ENCODE assay signal across 7 cellular contexts in the genomic region with DNA sequence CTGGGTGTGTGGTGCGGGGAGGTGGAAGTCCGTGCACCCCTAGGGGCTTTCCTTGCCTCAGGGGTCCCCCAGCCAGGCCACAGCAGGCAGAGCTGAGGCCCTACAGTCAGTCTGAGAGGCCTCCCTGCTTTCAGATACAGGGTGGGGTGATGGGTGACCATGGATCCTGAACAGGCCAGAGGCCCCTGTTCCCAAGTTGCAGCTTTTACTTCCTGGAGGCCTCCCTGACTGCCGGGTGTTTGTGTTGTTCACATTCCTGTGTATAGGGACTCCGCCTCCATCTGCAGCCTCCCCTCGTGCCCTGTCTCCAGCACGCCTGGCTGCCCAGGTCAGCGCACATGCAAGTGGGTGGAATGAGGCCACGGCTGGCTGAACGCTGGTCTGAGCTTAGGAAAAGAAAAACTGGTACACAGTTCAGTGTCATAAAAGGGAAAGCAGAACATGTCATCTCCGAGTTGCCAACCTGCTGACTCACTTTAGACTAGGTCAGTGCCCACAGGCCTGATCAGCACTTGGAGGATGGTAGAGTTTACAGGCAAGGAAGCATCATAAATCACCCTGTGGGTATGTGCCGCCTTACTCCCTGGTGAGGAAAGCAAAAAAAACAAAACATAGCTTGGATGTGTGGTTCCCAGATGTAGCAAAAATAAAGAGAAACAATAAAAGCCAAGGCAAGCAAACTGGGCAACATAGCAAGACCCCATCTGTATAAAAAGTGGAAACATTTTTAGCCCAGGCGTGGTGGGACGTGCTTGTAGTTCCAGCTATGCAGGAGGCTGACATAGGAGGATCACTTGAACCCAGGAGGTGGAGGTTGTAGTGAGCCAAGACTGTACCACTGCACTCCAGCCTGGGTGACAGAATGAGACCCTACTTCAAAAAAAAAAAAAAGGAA. TPM values are rescaled to one million over a fixed set of nuclear protein-coding genes. Genes with fewer than 3 reads are reported as not detected.
DNase-seq lines count a peak whose midpoint lies in the region; ATAC-seq and TF ChIP-seq lines count a peak whose summit lies in the region.

No MANE protein-coding gene starts in this region.

- peak overlapping the region; percentile 85 for H3K27ac Mint-ChIP-seq in stimulated activated memory B cell treated with anti-CD40 and anti-IgM and Interleukin-4, amounts not matched to agents 10 μg/mL and 1 μg/mL and 100 μg/mL, for 72 hours

- H3K36me3 ChIP-seq in OCI-LY7 (ENCODE audit: insufficient read depth, low read length) = peaks cover 53% of the 10 kb centered on the region

- peaks cover 17% of the 10 kb centered on the region for H3K36me3 Mint-ChIP-seq in stimulated activated memory B cell treated with anti-CD40 and anti-IgM and Interleukin-4, amounts not matched to agents 10 μg/mL and 1 μg/mL and 100 μg/mL, for 72 hours
- peaks cover 9% of the 10 kb centered on the region for H3K36me3 Mint-ChIP-seq in activated T-cell treated with anti-CD3 and anti-CD28 coated beads, Interleukin-2, amount 50 U/mL, for 4 hours (ENCODE audit: insufficient read depth)

- peak overlapping the region; percentile 69 for H3K4me2 ChIP-seq in OCI-LY7 (ENCODE audit: low read length)

- CTCF ChIA-PET in OCI-LY7 (lab: Charles Lee; ENCODE audit: unreplicated experiment) = interaction anchor here (0.5 to 1.8 kb wide), 10 partner anchors 10 to 120 kb away, joined by 3 to 8 read pairs (median 4); partner anchors contain the start of gene PLA2G15

- H3K4me1 ChIP-seq in OCI-LY7 (ENCODE audit: insufficient read depth, low read length, poor library complexity, severe bottlenecking) = peaks cover 61% of the 10 kb centered on the region

- DNase-seq in OCI-LY7 (ENCODE audit: low spot score) (no peak), Right ventricle myocardium superior (peak; percentile 53)
- DNase-seq in stimulated activated naive CD4-positive, alpha-beta T cell (lab: John Stamatoyannopoulos, UW) = no peak
- no peak for DNase-seq in activated T-cell treated with anti-CD3 and anti-CD28 coated beads, Interleukin-2, amount 50 U/mL, for 4 hours

- no TSS peak for BruUV-seq in OCI-LY7 (replicated peaks; lab: Mats Ljungman, UMichigan)

- POLR2A ChIA-PET in OCI-LY7 (lab: Charles Lee) = interaction anchor here (0.8 to 2.5 kb wide), 12 partner anchors 10 to 174 kb away, joined by 3 to 13 read pairs (median 4); partner anchors contain the start of genes PLA2G15, PRMT7 and SLC7A6OS

- H3K4me3 Mint-ChIP-seq in stimulated activated memory B cell treated with anti-CD40 and anti-IgM and Interleukin-4, amounts not matched to agents 10 μg/mL and 1 μg/mL and 100 μg/mL, for 72 hours = no peak overlapping the region
- no peak overlapping the region for H3K4me3 Mint-ChIP-seq in activated T-cell treated with anti-CD3 and anti-CD28 coated beads, Interleukin-2, amount 50 U/mL, for 4 hours

- no peaks in the 10 kb centered on the region for H3K27me3 Mint-ChIP-seq in stimulated activated memory B cell treated with anti-CD40 and anti-IgM and Interleukin-4, amounts not matched to agents 10 μg/mL and 1 μg/mL and 100 μg/mL, for 72 hours
- no peaks in the 10 kb centered on the region for H3K27me3 Mint-ChIP-seq in activated T-cell treated with anti-CD3 and anti-CD28 coated beads, Interleukin-2, amount 50 U/mL, for 4 hours (ENCODE audit: low read depth)

- no peaks in the 10 kb centered on the region for H3K79me2 ChIP-seq in OCI-LY7 (ENCODE audit: insufficient read depth, low read depth, low read length)

- H4K20me1 ChIP-seq in OCI-LY7 (ENCODE audit: insufficient read depth, low read length) = no peaks in the 10 kb centered on the region

- no peaks in the 10 kb centered on the region for H3K9me3 ChIP-seq in OCI-LY7 (ENCODE audit: low read length)

- peaks cover 36% of the 10 kb centered on the region for H3K4me1 Mint-ChIP-seq in stimulated activated memory B cell treated with anti-CD40 and anti-IgM and Interleukin-4, amounts not matched to agents 10 μg/mL and 1 μg/mL and 100 μg/mL, for 72 hours
- H3K4me1 Mint-ChIP-seq in activated T-cell treated with anti-CD3 and anti-CD28 coated beads, Interleukin-2, amount 50 U/mL, for 4 hours (ENCODE audit: low read depth) = peaks cover 8% of the 10 kb centered on the region

- ATAC-seq in GM21786 (IDR thresholded peaks at IDR 0.05; ENCODE audit: unreplicated experiment) = peak; percentile 38
- peak; percentile 38 for ATAC-seq in Right ventricle myocardium superior (ENCODE audit: poor library complexity)
- peak; percentile 80 for ATAC-seq in stimulated activated memory B cell treated with anti-CD40 and anti-IgM and Interleukin-4, amounts not matched to agents 10 μg/mL and 1 μg/mL and 100 μg/mL, for 72 hours
- no peak for ATAC-seq in GM19351 (IDR thresholded peaks at IDR 0.05; ENCODE audit: unreplicated experiment)
- ATAC-seq in activated T-cell treated with anti-CD3 and anti-CD28 coated beads, Interleukin-2, amount 50 U/mL, for 4 hours = no peak

- no peaks in the 10 kb centered on the region for H3K9me3 Mint-ChIP-seq in stimulated activated memory B cell treated with anti-CD40 and anti-IgM and Interleukin-4, amounts not matched to agents 10 μg/mL and 1 μg/mL and 100 μg/mL, for 72 hours
- H3K9me3 Mint-ChIP-seq in activated T-cell treated with anti-CD3 and anti-CD28 coated beads, Interleukin-2, amount 50 U/mL, for 4 hours = no peaks in the 10 kb centered on the region

- peak overlapping the region; percentile 27 for H3K4me3 ChIP-seq in OCI-LY7 (ENCODE audit: low read depth, low read length, poor library complexity, severe bottlenecking)

- intact Hi-C loops in OCI-LY7 (cut with micrococcal nuclease; ENCODE audit: unreplicated experiment) (loop anchor here (1.0 to 10.0 kb wide), 3 partner anchors 13 to 237 kb away; partner anchors contain the start of gene PLA2G15), Right ventricle myocardium superior (cut with DNase I) (no loop called here)

- no peaks in the 10 kb centered on the region for H3K9me2 ChIP-seq in OCI-LY7 (ENCODE audit: insufficient read depth, low read length)

- H2AFZ ChIP-seq in OCI-LY7 (ENCODE audit: low read length) = no peak overlapping the region; the same call in 1 of the 2 replicates

- peak overlapping the region; percentile 94 for H3K27ac ChIP-seq in OCI-LY7 (ENCODE audit: low read depth, low read length, poor library complexity, severe bottlenecking)

- no peak for TF ChIP-seq CTCF in OCI-LY7 (conservative IDR thresholded peaks at IDR 0.05; ENCODE audit: low read length)

RNA-seq across cellular contexts. Expression of gene SLC7A6, which starts 6.2 kb away (rescaled TPM):
- 50.9 and 53.1 TPM in 2 replicates for total RNA-seq in OCI-LY7 (2014; rRNA removed; shearing (Covaris generic))
- total RNA-seq in OCI-LY7 (2022) = 79.5 and 98.8 TPM in 2 replicates
- 38.7 TPM for total RNA-seq in Right ventricle myocardium superior
- total RNA-seq in activated T-cell treated with anti-CD3 and anti-CD28 coated beads, Interleukin-2, amount 50 U/mL, for 4 hours = 100 to 1,000 TPM in 2 of 3 donors, 10 to 100 TPM in 1; 91.3 to 103 (median 103) TPM

RNA-seq across cellular contexts. Expression of gene PLA2G15, which starts 13.0 kb away (rescaled TPM):
- 38.9 and 46.2 TPM in 2 replicates for total RNA-seq in OCI-LY7 (2014; rRNA removed; shearing (Covaris generic))
- total RNA-seq in OCI-LY7 (2022) (27.5 and 36.8 TPM in 2 replicates), Right ventricle myocardium superior (38.1 TPM)
- total RNA-seq in activated T-cell treated with anti-CD3 and anti-CD28 coated beads, Interleukin-2, amount 50 U/mL, for 4 hours = 10 to 100 TPM in 1 of 3 donors, 1 to 10 TPM in 2; 7.4 to 11.0 (median 7.9) TPM

RNA-seq across cellular contexts. Expression of gene ESRP2, which starts 22.2 kb away (rescaled TPM):
- 0.08 TPM in 1 of 2 replicates, not detected in the other for total RNA-seq in OCI-LY7 (2014; rRNA removed; shearing (Covaris generic))
- total RNA-seq in OCI-LY7 (2022) = not detected in 2 replicates
- total RNA-seq in Right ventricle myocardium superior = 0.73 TPM
- total RNA-seq in activated T-cell treated with anti-CD3 and anti-CD28 coated beads, Interleukin-2, amount 50 U/mL, for 4 hours = 1 to 10 TPM in 1 of 3 donors, under 1 TPM in 2; 0.53 to 1.3 (median 0.68) TPM

RNA-seq across cellular contexts. Expression of gene SLC7A6OS, which starts 52.6 kb away (rescaled TPM):
- total RNA-seq in OCI-LY7 (2014; rRNA removed; shearing (Covaris generic)) = 28.6 and 35.2 TPM in 2 replicates
- 33.4 and 35.8 TPM in 2 replicates for total RNA-seq in OCI-LY7 (2022)
- 11.2 TPM for total RNA-seq in Right ventricle myocardium superior
- 10 to 100 TPM; 19.0 to 27.6 (median 21.5) TPM for total RNA-seq in activated T-cell treated with anti-CD3 and anti-CD28 coated beads, Interleukin-2, amount 50 U/mL, for 4 hours

RNA-seq across cellular contexts. Expression of gene PRMT7, which starts 52.7 kb away (rescaled TPM):
- 75.3 and 85.1 TPM in 2 replicates for total RNA-seq in OCI-LY7 (2014; rRNA removed; shearing (Covaris generic))
- 80.4 and 85.5 TPM in 2 replicates for total RNA-seq in OCI-LY7 (2022)
- 28.1 TPM for total RNA-seq in Right ventricle myocardium superior
- 10 to 100 TPM; 60.3 to 66.8 (median 63.0) TPM for total RNA-seq in activated T-cell treated with anti-CD3 and anti-CD28 coated beads, Interleukin-2, amount 50 U/mL, for 4 hours

Comparison
In these comparisons a context has a peak if more than half of its experiments do, and no peak if none do; other contexts are left out.
1. ATAC-seq: peak in GM21786 (single experiment), Right ventricle myocardium superior (single experiment) and stimulated activated memory B cell treated with anti-CD40 and anti-IgM and Interleukin-4, amounts not matched to agents 10 μg/mL and 1 μg/mL and 100 μg/mL, for 72 hours (single experiment); none in GM19351 (single experiment) and activated T-cell treated with anti-CD3 and anti-CD28 coated beads, Interleukin-2, amount 50 U/mL, for 4 hours (0 of 2).